11 cellular contexts compared by ENCODE assay signal in the genomic region with DNA sequence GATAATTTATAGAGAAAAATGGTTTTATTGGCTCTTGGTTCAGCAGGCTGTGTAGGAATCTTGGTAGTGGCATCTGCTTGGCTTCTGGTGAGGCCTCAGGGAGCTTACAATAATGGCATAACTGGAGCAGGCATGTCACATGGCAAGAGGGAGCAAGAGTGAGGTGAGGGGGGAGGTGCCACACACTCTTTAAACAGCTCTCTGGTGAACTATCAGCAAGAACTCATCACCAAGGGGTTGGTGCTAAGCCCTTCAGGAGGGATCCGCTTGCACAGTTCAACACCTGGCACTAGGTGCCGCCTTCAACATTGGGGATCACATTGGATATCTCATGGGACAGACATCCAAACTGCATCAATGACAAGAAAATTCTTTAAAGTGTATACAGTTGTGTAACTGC. TPM values are rescaled to one million over a fixed set of nuclear protein-coding genes. Genes with fewer than 3 reads are reported as not detected.
A peak's percentile ranks its signal among the peaks of the same experiment; 100 is the strongest.
DNase-seq lines count a peak whose midpoint lies in the region; ATAC-seq and TF ChIP-seq lines count a peak whose summit lies in the region.
"Had no signal": no experiment of that assay in that cellular context is flagged by ENCODE, and none has a peak within 500 bp of the region (broad histone marks: within the 10 kb centered on the region; RNA-seq: fewer than 3 reads in every experiment).

No MANE protein-coding gene starts in this region.

- H3K36me3 ChIP-seq in CD4-positive, alpha-beta memory T cell (ENCODE audit: insufficient read depth, low read length): peaks cover 3% of the 10 kb centered on the region
- peaks cover 9 to 13% of the 10 kb centered on the region in 2 experiments; a peak in 2 of 3 replicates for H3K36me3 ChIP-seq in HEK293 (ENCODE audit: control insufficient read depth in 2 of 2, insufficient read depth in 1 of 2, low read length in 2 of 2)

- POLR2A ChIA-PET in CD4-positive, alpha-beta memory T cell (lab: Charles Lee; ENCODE audit: partially characterized antibody): interaction anchor here (0.6 to 1.4 kb wide), 4 partner anchors 9 to 274 kb away, joined by 3 to 4 read pairs (median 4); no protein-coding TSS in a partner anchor
- POLR2A ChIA-PET in HEK293 (lab: Yijun Ruan, JAX): interaction anchor here (0.6 kb wide), 1 partner anchor 827 kb away, joined by 3 read pairs; no protein-coding TSS in a partner anchor
- POLR2A ChIA-PET in activated CD8-positive, alpha-beta T cell treated with anti-CD3 and anti-CD28 coated beads for 36 hours (lab: Charles Lee): no interaction called here

- H3K4me1 Mint-ChIP-seq in CD4-positive, alpha-beta memory T cell: peaks cover 56 to 90% (median 72%) of the 10 kb centered on the region in 4 donors
- peaks cover 70% of the 10 kb centered on the region for H3K4me1 Mint-ChIP-seq in activated CD8-positive, alpha-beta T cell treated with anti-CD3 and anti-CD28 coated beads for 36 hours (ENCODE audit: low read depth)
- H3K4me1 Mint-ChIP-seq in memory B cell: peaks cover 51% of the 10 kb centered on the region

- peaks cover 20 to 46% of the 10 kb centered on the region in 2 donors for H3K36me3 Mint-ChIP-seq in CD4-positive, alpha-beta memory T cell
- peaks cover 57% of the 10 kb centered on the region for H3K36me3 Mint-ChIP-seq in activated CD8-positive, alpha-beta T cell treated with anti-CD3 and anti-CD28 coated beads for 36 hours (ENCODE audit: low read depth)
- H3K36me3 Mint-ChIP-seq in memory B cell: peaks cover 20% of the 10 kb centered on the region

- no peak overlapping the region for H3K27ac ChIP-seq in CD4-positive, alpha-beta memory T cell (ENCODE audit: low read depth, low read length)
- no peak overlapping the region for H3K27ac ChIP-seq in HEK293 (ENCODE audit: extremely low read depth, low read depth, low read length)
- H3K27ac ChIP-seq: thyroid gland had no signal

- H3K9me3 Mint-ChIP-seq in CD4-positive, alpha-beta memory T cell: no peaks in the 10 kb centered on the region
- H3K9me3 Mint-ChIP-seq in activated CD8-positive, alpha-beta T cell treated with anti-CD3 and anti-CD28 coated beads for 36 hours: peaks cover 2% of the 10 kb centered on the region
- H3K9me3 Mint-ChIP-seq in memory B cell: no peaks in the 10 kb centered on the region

- CTCF ChIA-PET in CD4-positive, alpha-beta memory T cell (lab: Charles Lee; ENCODE audit: partially characterized antibody): interaction anchor here (1.2 kb wide), 1 partner anchor 46 kb away, joined by 3 read pairs; no protein-coding TSS in a partner anchor
- CTCF ChIA-PET in HEK293 (lab: Yijun Ruan, JAX): interaction anchor here (0.7 to 0.9 kb wide), 3 partner anchors 31 to 319 kb away, joined by 3 to 7 read pairs (median 3); no protein-coding TSS in a partner anchor
- CTCF ChIA-PET in activated CD8-positive, alpha-beta T cell treated with anti-CD3 and anti-CD28 coated beads for 36 hours (lab: Charles Lee): no interaction called here

- DNase-seq in CD4-positive, alpha-beta memory T cell: no peak
- peak; percentile 15 for DNase-seq in activated CD8-positive, alpha-beta T cell treated with anti-CD3 and anti-CD28 coated beads for 36 hours
- DNase-seq in memory B cell (ENCODE audit: low spot score in 2 of 2): no peak
- no peak for DNase-seq in midbrain (lab: John Stamatoyannopoulos, UW)
- DNase-seq in GM20000 (ENCODE audit: low spot score): no peak
- no peak for DNase-seq in central memory CD4-positive, alpha-beta T cell
- DNase-seq: activated T-cell treated with anti-CD3 and anti-CD28 coated beads, Interleukin-2, amount 50 U/mL, for 1 hour; MV-4-11; small intestine; thyroid gland had no signal

- H3K27me3 Mint-ChIP-seq in CD4-positive, alpha-beta memory T cell: no peaks in the 10 kb centered on the region
- H3K27me3 Mint-ChIP-seq in activated CD8-positive, alpha-beta T cell treated with anti-CD3 and anti-CD28 coated beads for 36 hours: no peaks in the 10 kb centered on the region
- no peaks in the 10 kb centered on the region for H3K27me3 Mint-ChIP-seq in memory B cell

- no peaks in the 10 kb centered on the region for H3K27me3 ChIP-seq in CD4-positive, alpha-beta memory T cell (ENCODE audit: insufficient read depth, low read length)
- H3K27me3 ChIP-seq: thyroid gland had no signal

- no peaks in the 10 kb centered on the region for H3K9me3 ChIP-seq in CD4-positive, alpha-beta memory T cell (ENCODE audit: control insufficient read depth in 1 of 2, low read length in 2 of 2)
- H3K9me3 ChIP-seq in HEK293 (ENCODE audit: control insufficient read depth, insufficient read depth, low read depth, low read length): no peaks in the 10 kb centered on the region
- H3K9me3 ChIP-seq: thyroid gland had no signal

- TF ChIP-seq CTCF in HEK293 (tag by site-specific recombination; IDR thresholded peaks at IDR 0.05) (peak; percentile 35; the same call in 1 of the 2 replicates), GM20000 (IDR thresholded peaks at IDR 0.05; ENCODE audit: extremely low read depth, missing control alignments) (no peak)
- TF ChIP-seq CTCF in activated CD8-positive, alpha-beta T cell treated with anti-CD3 and anti-CD28 coated beads for 36 hours (IDR thresholded peaks at IDR 0.05): no peak

- H3K4me1 ChIP-seq in CD4-positive, alpha-beta memory T cell (ENCODE audit: insufficient read depth, low read length): peaks cover 99% of the 10 kb centered on the region
- peaks cover 20% of the 10 kb centered on the region for H3K4me1 ChIP-seq in HEK293 (ENCODE audit: control insufficient read depth, insufficient read depth, low read length)

- H3K27ac Mint-ChIP-seq in CD4-positive, alpha-beta memory T cell: peak overlapping the region in 3 of 7 donors; percentile 20 to 42 (median 22)
- H3K27ac Mint-ChIP-seq in activated CD8-positive, alpha-beta T cell treated with anti-CD3 and anti-CD28 coated beads for 36 hours: peak overlapping the region; percentile 63
- no peak overlapping the region for H3K27ac Mint-ChIP-seq in memory B cell

- H3K4me3 ChIP-seq in CD4-positive, alpha-beta memory T cell (ENCODE audit: low read length in 2 of 2): no peak overlapping the region
- no peak overlapping the region for H3K4me3 ChIP-seq in HEK293 (ENCODE audit: low read depth, low read length)
- H3K4me3 ChIP-seq: thyroid gland had no signal

- ATAC-seq in activated CD8-positive, alpha-beta T cell treated with anti-CD3 and anti-CD28 coated beads for 36 hours: peak; percentile 38
- no peak for ATAC-seq in memory B cell (ENCODE audit: low read depth)

- H3K4me3 Mint-ChIP-seq in CD4-positive, alpha-beta memory T cell: peak overlapping the region in 7 of 8 donors; percentile 25 to 79 (median 70)
- no peak overlapping the region for H3K4me3 Mint-ChIP-seq in activated CD8-positive, alpha-beta T cell treated with anti-CD3 and anti-CD28 coated beads for 36 hours
- peak overlapping the region; percentile 34 for H3K4me3 Mint-ChIP-seq in memory B cell

- intact Hi-C loops in CD4-positive, alpha-beta memory T cell (cut with micrococcal nuclease): loop anchor here (1.0 kb wide), 1 partner anchor 9 kb away; no protein-coding TSS in a partner anchor
- intact Hi-C loops in activated CD8-positive, alpha-beta T cell treated with anti-CD3 and anti-CD28 coated beads for 36 hours (cut with micrococcal nuclease): no loop called here

TF ChIP-seq in HEK293, 187 proteins besides CTCF, POLR2A, EP300 and RAD21 (continues in another document):
- TF ChIP-seq TRIM28 (IDR thresholded peaks at IDR 0.05; ENCODE audit: borderline replicate concordance, low read length): peak; percentile 92; the same call in 1 of the 2 replicates
- TF ChIP-seq, protein P1, sequence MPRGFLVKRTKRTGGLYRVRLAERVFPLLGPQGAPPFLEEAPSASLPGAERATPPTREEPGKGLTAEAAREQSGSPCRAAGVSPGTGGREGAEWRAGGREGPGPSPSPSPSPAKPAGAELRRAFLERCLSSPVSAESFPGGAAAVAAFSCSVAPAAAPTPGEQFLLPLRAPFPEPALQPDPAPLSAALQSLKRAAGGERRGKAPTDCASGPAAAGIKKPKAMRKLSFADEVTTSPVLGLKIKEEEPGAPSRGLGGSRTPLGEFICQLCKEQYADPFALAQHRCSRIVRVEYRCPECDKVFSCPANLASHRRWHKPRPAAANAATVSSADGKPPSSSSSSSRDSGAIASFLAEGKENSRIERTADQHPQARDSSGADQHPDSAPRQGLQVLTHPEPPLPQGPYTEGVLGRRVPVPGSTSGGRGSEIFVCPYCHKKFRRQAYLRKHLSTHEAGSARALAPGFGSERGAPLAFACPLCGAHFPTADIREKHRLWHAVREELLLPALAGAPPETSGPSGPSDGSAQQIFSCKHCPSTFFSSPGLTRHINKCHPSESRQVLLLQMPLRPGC (tag by site-specific recombination; IDR thresholded peaks at IDR 0.05): peak; percentile 62; the same call in 1 of the 2 replicates
- TF ChIP-seq, protein P2, sequence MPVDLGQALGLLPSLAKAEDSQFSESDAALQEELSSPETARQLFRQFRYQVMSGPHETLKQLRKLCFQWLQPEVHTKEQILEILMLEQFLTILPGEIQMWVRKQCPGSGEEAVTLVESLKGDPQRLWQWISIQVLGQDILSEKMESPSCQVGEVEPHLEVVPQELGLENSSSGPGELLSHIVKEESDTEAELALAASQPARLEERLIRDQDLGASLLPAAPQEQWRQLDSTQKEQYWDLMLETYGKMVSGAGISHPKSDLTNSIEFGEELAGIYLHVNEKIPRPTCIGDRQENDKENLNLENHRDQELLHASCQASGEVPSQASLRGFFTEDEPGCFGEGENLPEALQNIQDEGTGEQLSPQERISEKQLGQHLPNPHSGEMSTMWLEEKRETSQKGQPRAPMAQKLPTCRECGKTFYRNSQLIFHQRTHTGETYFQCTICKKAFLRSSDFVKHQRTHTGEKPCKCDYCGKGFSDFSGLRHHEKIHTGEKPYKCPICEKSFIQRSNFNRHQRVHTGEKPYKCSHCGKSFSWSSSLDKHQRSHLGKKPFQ (tag by site-specific recombination; IDR thresholded peaks at IDR 0.05): no peak

RNA-seq across cellular contexts. Expression of gene GPBP1, which starts 10.5 kb away (rescaled TPM):
- 100 to 1,000 TPM; 136 to 137 TPM for total RNA-seq in CD4-positive, alpha-beta memory T cell
- polyA plus RNA-seq in CD4-positive, alpha-beta memory T cell: 100 to 1,000 TPM in 1 of 2 donors, 10 to 100 TPM in 1; 92.1 to 104 TPM
- 10 to 100 TPM; 87.9 to 88.5 TPM for total RNA-seq in activated CD8-positive, alpha-beta T cell treated with anti-CD3 and anti-CD28 coated beads for 36 hours
